Comparison of ENCODE assay signal across 8 cellular contexts in the genomic region with DNA sequence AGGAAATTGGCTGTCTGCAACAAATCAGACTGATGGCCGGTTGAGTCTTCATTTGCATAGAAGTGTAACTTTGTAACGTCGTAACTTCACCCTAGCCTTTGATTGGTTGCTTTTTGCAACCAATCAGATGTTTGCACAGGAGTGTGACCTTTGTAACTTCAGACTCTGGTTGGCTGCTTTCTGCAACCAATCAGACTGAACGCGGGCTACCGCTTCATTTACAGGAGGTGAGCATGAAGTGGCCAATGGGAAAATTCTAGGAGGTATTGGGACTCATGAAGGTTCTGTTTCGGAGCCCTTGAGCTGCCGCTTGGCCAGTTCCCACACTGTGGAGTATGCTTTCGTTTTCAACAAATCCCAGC. TPM values are rescaled to one million over a fixed set of nuclear protein-coding genes. Genes with fewer than 3 reads are reported as not detected.
A peak's percentile ranks its signal among the peaks of the same experiment; 100 is the strongest.
DNase-seq lines count a peak whose midpoint lies in the region; ATAC-seq lines count a peak whose summit lies in the region.

No MANE protein-coding gene starts in this region.

- ATAC-seq in GM19395 (IDR thresholded peaks at IDR 0.05; ENCODE audit: unreplicated experiment) = peak; percentile 45
- peak; percentile 29 for ATAC-seq in HG03460 (IDR thresholded peaks at IDR 0.05; ENCODE audit: unreplicated experiment)
- ATAC-seq in GM19397 (IDR thresholded peaks at IDR 0.05; ENCODE audit: unreplicated experiment) = no peak

- CTCF ChIA-PET in activated naive CD4-positive, alpha-beta T cell treated with anti-CD3 and anti-CD28 coated beads, Interleukin-2, amount 10 ng/mL, durations not matched to agents 7 days and 5 days (lab: Charles Lee) = interaction anchor here (0.8 kb wide), 1 partner anchor 13 kb away, joined by 3 read pairs; no protein-coding TSS in a partner anchor

- no peaks in the 10 kb centered on the region for H3K27me3 Mint-ChIP-seq in activated naive CD4-positive, alpha-beta T cell treated with anti-CD3 and anti-CD28 coated beads, Interleukin-2, amount 10 ng/mL, durations not matched to agents 7 days and 5 days

- peaks cover 44% of the 10 kb centered on the region for H3K36me3 Mint-ChIP-seq in activated naive CD4-positive, alpha-beta T cell treated with anti-CD3 and anti-CD28 coated beads, Interleukin-2, amount 10 ng/mL, durations not matched to agents 7 days and 5 days

- peaks cover 32% of the 10 kb centered on the region for H3K4me1 Mint-ChIP-seq in activated naive CD4-positive, alpha-beta T cell treated with anti-CD3 and anti-CD28 coated beads, Interleukin-2, amount 10 ng/mL, durations not matched to agents 7 days and 5 days

- DNase-seq in COLO829 (ENCODE audit: low spot score) = peak; percentile 59
- peak; percentile 30 for DNase-seq in NCI-H82 treated with DMSO at 0.1 percent for 48 hours (lab: John Stamatoyannopoulos, UW; ENCODE audit: unreplicated experiment)
- DNase-seq in activated naive CD4-positive, alpha-beta T cell treated with anti-CD3 and anti-CD28 coated beads, Interleukin-2, amount 10 ng/mL, durations not matched to agents 7 days and 5 days = peak; percentile 66
- DNase-seq in glomerular endothelial cell (ENCODE audit: extremely low read depth, low read depth, low spot score) = peak; percentile 58
- peak; percentile 65 for DNase-seq in non-pigmented ciliary epithelial cell (ENCODE audit: low read depth)

- peaks cover 53% of the 10 kb centered on the region for H3K9me3 Mint-ChIP-seq in activated naive CD4-positive, alpha-beta T cell treated with anti-CD3 and anti-CD28 coated beads, Interleukin-2, amount 10 ng/mL, durations not matched to agents 7 days and 5 days

- H3K4me3 Mint-ChIP-seq in activated naive CD4-positive, alpha-beta T cell treated with anti-CD3 and anti-CD28 coated beads, Interleukin-2, amount 10 ng/mL, durations not matched to agents 7 days and 5 days = peak overlapping the region; percentile 86

- H3K27ac Mint-ChIP-seq in activated naive CD4-positive, alpha-beta T cell treated with anti-CD3 and anti-CD28 coated beads, Interleukin-2, amount 10 ng/mL, durations not matched to agents 7 days and 5 days = peak overlapping the region; percentile 97

RNA-seq across cellular contexts. Expression of a gene that starts 0.4 kb away (rescaled TPM):
- 12.5 and 12.9 TPM in 2 replicates for total RNA-seq in glomerular endothelial cell

RNA-seq across cellular contexts. Expression of a gene that starts 13.9 kb away (rescaled TPM):
- total RNA-seq in glomerular endothelial cell = 2.0 and 9.7 TPM in 2 replicates

RNA-seq across cellular contexts. Expression of a gene that starts 39.3 kb away (rescaled TPM):
- 0.24 and 2.2 TPM in 2 replicates for total RNA-seq in glomerular endothelial cell
